In the genomic region with DNA sequence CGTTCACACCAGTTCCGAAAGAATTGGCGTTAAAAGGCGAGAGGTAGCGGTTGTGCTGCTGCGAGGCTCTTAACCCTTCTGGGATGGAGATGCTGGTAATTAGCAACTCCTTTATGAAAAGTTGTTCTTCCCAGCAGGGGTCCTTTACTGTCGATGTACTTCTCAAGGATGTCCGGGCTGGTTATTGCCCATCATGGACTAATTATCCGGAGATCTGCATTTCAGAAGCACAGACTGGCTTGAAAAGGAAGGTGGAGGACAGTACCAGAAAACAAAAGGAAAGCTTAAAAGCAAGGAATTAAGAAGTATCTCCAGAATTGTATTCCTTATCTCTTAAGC, we compare ENCODE assay signal across 8 cellular contexts. TPM values are rescaled to one million over a fixed set of nuclear protein-coding genes. Genes with fewer than 3 reads are reported as not detected.
DNase-seq lines count a peak whose midpoint lies in the region; ATAC-seq and TF ChIP-seq lines count a peak whose summit lies in the region.

No MANE protein-coding gene starts in this region.

- no peaks in the 10 kb centered on the region for H3K9me2 ChIP-seq in Loucy (replicated peaks; ENCODE audit: low read depth, low read length)

- peaks cover 40% of the 10 kb centered on the region for H4K20me1 ChIP-seq in Loucy (ENCODE audit: insufficient read depth, low read length, poor library complexity, severe bottlenecking)

- H3K4me2 ChIP-seq in Loucy (ENCODE audit: low read depth, low read length, poor library complexity, severe bottlenecking) = peak overlapping the region; percentile 83

- H3K9me3 ChIP-seq in Loucy (ENCODE audit: insufficient read depth, low read depth, low read length) = no peaks in the 10 kb centered on the region
- no peaks in the 10 kb centered on the region for H3K9me3 ChIP-seq in effector memory CD4-positive, alpha-beta T cell (ENCODE audit: control insufficient read depth, low read length)
- H3K9me3 ChIP-seq in neutrophil = no peaks in the 10 kb centered on the region

- no peaks in the 10 kb centered on the region for H3K9me3 Mint-ChIP-seq in Calu3 (ENCODE audit: low read depth, unreplicated experiment)

- intact Hi-C loops in Calu3 (cut with micrococcal nuclease; ENCODE audit: unreplicated experiment) = no loop called here

- no peaks in the 10 kb centered on the region for H3F3A ChIP-seq in Loucy (ENCODE audit: low read depth)

- peak overlapping the region; percentile 80 for H3K9ac ChIP-seq in Loucy (ENCODE audit: low read depth, low read length, poor library complexity, severe bottlenecking)

- H3K27me3 ChIP-seq in Loucy (ENCODE audit: insufficient read depth, low read length, poor library complexity, severe bottlenecking) = no peaks in the 10 kb centered on the region
- peaks cover 8% of the 10 kb centered on the region for H3K27me3 ChIP-seq in effector memory CD4-positive, alpha-beta T cell (replicated peaks; ENCODE audit: control insufficient read depth, insufficient read depth, low read length, poor library complexity, severe bottlenecking)
- peaks cover 71% of the 10 kb centered on the region for H3K27me3 ChIP-seq in neutrophil

- H3K4me1 ChIP-seq in Loucy (ENCODE audit: insufficient read depth, low read length, poor library complexity, severe bottlenecking) = peaks cover 54% of the 10 kb centered on the region
- H3K4me1 ChIP-seq in effector memory CD4-positive, alpha-beta T cell (ENCODE audit: control insufficient read depth, insufficient read depth, low read length, poor library complexity, severe bottlenecking) = peaks cover 3% of the 10 kb centered on the region
- peaks cover 11 to 19% of the 10 kb centered on the region in 2 experiments for H3K4me1 ChIP-seq in neutrophil (ENCODE audit: control insufficient read depth in 1 of 2, insufficient read depth in 1 of 2, low read depth in 1 of 2, low read length in 1 of 2)

- peak overlapping the region; percentile 85 for H3K4me3 ChIP-seq in Loucy (ENCODE audit: low read length, poor library complexity, severe bottlenecking)
- H3K4me3 ChIP-seq in effector memory CD4-positive, alpha-beta T cell (ENCODE audit: insufficient read depth, low read depth, low read length, poor library complexity, severe bottlenecking) = peak overlapping the region; percentile 69
- peak overlapping the region; percentile 72 to 87 for H3K4me3 ChIP-seq in neutrophil (ENCODE audit: low read depth in 1 of 2, low read length in 1 of 2)

- H3K36me3 Mint-ChIP-seq in Calu3 (ENCODE audit: insufficient read depth, unreplicated experiment) = peaks cover 40% of the 10 kb centered on the region

- CTCF ChIA-PET in Calu3 (lab: Charles Lee) = interaction anchor here (0.7 to 1.7 kb wide), 4 partner anchors 25 to 60 kb away, joined by 3 to 5 read pairs (median 4); no protein-coding TSS in a partner anchor

- H3K27ac ChIP-seq in effector memory CD4-positive, alpha-beta T cell (ENCODE audit: insufficient read depth, low read length, poor library complexity, severe bottlenecking) = no peak overlapping the region
- H3K27ac ChIP-seq in neutrophil = no peak overlapping the region

- DNase-seq in Calu3 (no peak), NOMO-1 treated with DMSO at 0.1 percent for 48 hours (lab: John Stamatoyannopoulos, UW; ENCODE audit: unreplicated experiment) (no peak), NCI-H1092 (lab: John Stamatoyannopoulos, UW) (no peak)
- DNase-seq in effector memory CD4-positive, alpha-beta T cell = no peak

- no peaks in the 10 kb centered on the region for H3K36me3 ChIP-seq in Loucy (ENCODE audit: insufficient read depth, low read length)
- no peaks in the 10 kb centered on the region for H3K36me3 ChIP-seq in effector memory CD4-positive, alpha-beta T cell (ENCODE audit: control insufficient read depth, insufficient read depth, low read length)
- no peaks in the 10 kb centered on the region for H3K36me3 ChIP-seq in neutrophil

- TSS peak; percentile 59 for BruUV-seq in Calu3 (replicated peaks; lab: Mats Ljungman, UMichigan)

- H3K79me2 ChIP-seq in Loucy (ENCODE audit: insufficient read depth, low read length) = peaks cover 63% of the 10 kb centered on the region

- H3K27ac Mint-ChIP-seq in Calu3 (ENCODE audit: unreplicated experiment) = no peak overlapping the region

- no peaks in the 10 kb centered on the region for H3K27me3 Mint-ChIP-seq in Calu3 (ENCODE audit: unreplicated experiment)

- TF ChIP-seq CTCF in Calu3 (IDR thresholded peaks at IDR 0.05; ENCODE audit: unreplicated experiment) (no peak), Loucy (conservative IDR thresholded peaks at IDR 0.05; ENCODE audit: low read length) (no peak), neutrophil (IDR thresholded peaks at IDR 0.05) (no peak)

- peak overlapping the region; percentile 70 for H2AFZ ChIP-seq in Loucy (ENCODE audit: low read length)

- ATAC-seq in HG02678 (IDR thresholded peaks at IDR 0.05; ENCODE audit: unreplicated experiment) (no peak), GM21515 (IDR thresholded peaks at IDR 0.05; ENCODE audit: unreplicated experiment) (no peak)

- peak overlapping the region; percentile 87 for H3K4me3 Mint-ChIP-seq in Calu3 (ENCODE audit: low read depth, unreplicated experiment)

- peaks cover 57% of the 10 kb centered on the region for H3K4me1 Mint-ChIP-seq in Calu3 (ENCODE audit: low read depth, unreplicated experiment)

RNA-seq across cellular contexts. Expression of a gene that starts 1.4 kb away (rescaled TPM):
- 39.6 and 49.9 TPM in 2 replicates for total RNA-seq in Calu3 (2022)
